ENCODE assay signal across 8 cellular contexts in genomic region chr6:151451950-151452749, GRCh38. TPM values are rescaled to one million over a fixed set of nuclear protein-coding genes. Genes with fewer than 3 reads are reported as not detected.
DNase-seq lines count a peak whose midpoint lies in the region; ATAC-seq and TF ChIP-seq lines count a peak whose summit lies in the region.

RMND1 (minus strand) TSS chr6:151452126; CDS start chr6:151445811, 6,315 bp downstream.

- peak within 1 kb of the TSS; percentile 93 for H3K9ac ChIP-seq in SK-N-SH

- peak within 1 kb of the TSS; percentile 82 to 96 for H3K4me3 ChIP-seq in SK-N-SH (ENCODE audit: low read depth in 2 of 2, low read length in 1 of 2)
- H3K4me3 ChIP-seq in gastroesophageal sphincter = peak within 1 kb of the TSS; percentile 93 to 99
- peak within 1 kb of the TSS; percentile 91 to 96 for H3K4me3 ChIP-seq in neutrophil (ENCODE audit: low read depth in 1 of 2, low read length in 1 of 2)

- TF ChIP-seq EP300 in SK-N-SH (IDR thresholded peaks at IDR 0.05; ENCODE audit: borderline replicate concordance in 1 of 2, low read depth in 1 of 2, low read length in 1 of 2) = peak; percentile 46 to 60; a peak in 2 of 4 replicates
- no peak for TF ChIP-seq EP300 in gastroesophageal sphincter (IDR thresholded peaks at IDR 0.05)

- peak within 1 kb of the TSS; percentile 87 to 96 for H3K27ac ChIP-seq in SK-N-SH (ENCODE audit: low read depth in 2 of 2, low read length in 1 of 2)
- peak within 1 kb of the TSS; percentile 89 to 98 (median 95) for H3K27ac ChIP-seq in gastroesophageal sphincter
- peak within 1 kb of the TSS; percentile 95 for H3K27ac ChIP-seq in neutrophil
- peak within 1 kb of the TSS; percentile 92 for H3K27ac ChIP-seq in substantia nigra (ENCODE audit: low read depth, low read length, poor library complexity, severe bottlenecking)

- H2AFZ ChIP-seq in SK-N-SH (ENCODE audit: low read depth) = peak within 1 kb of the TSS; percentile 96

- TF ChIP-seq POLR2A in gastroesophageal sphincter (IDR thresholded peaks at IDR 0.05) = peak; percentile 46 to 55

- peaks cover 16% of the 10 kb centered on the region for H3F3A ChIP-seq in SK-N-SH (replicated peaks; ENCODE audit: insufficient read depth)

- no peaks in the 10 kb centered on the region for H3K9me2 ChIP-seq in SK-N-SH

- peaks cover 7 to 8% of the 10 kb centered on the region in 2 experiments; a peak in 2 of 4 replicates for H3K4me1 ChIP-seq in SK-N-SH (ENCODE audit: control insufficient read depth in 1 of 2, insufficient read depth in 2 of 2, low read depth in 1 of 2, low read length in 1 of 2)
- H3K4me1 ChIP-seq in gastroesophageal sphincter = peaks cover 10 to 28% (median 10%) of the 10 kb centered on the region in 3 donors
- peaks cover 25 to 31% of the 10 kb centered on the region in 2 experiments for H3K4me1 ChIP-seq in neutrophil (ENCODE audit: control insufficient read depth in 1 of 2, insufficient read depth in 1 of 2, low read depth in 1 of 2, low read length in 1 of 2)

- H4K20me1 ChIP-seq in SK-N-SH (ENCODE audit: insufficient read depth) = 0 out of 2 replicates have a peak, but pooled peaks cover 2% of the 10 kb centered on the region

- H3K27me3 ChIP-seq in SK-N-SH (ENCODE audit: insufficient read depth) (no peaks in the 10 kb centered on the region), gastroesophageal sphincter (no peaks in the 10 kb centered on the region), neutrophil (no peaks in the 10 kb centered on the region)

- POLR2A ChIA-PET in SK-N-SH (lab: Yijun Ruan, JAX) = interaction anchor here (2.4 kb wide), 1 partner anchor 61 kb away, joined by 10 read pairs; the partner anchor contains the start of gene ZBTB2

- WGBS in SK-N-SH (ENCODE audit: low lambda C conversion rate) = under 1% methylated on average over 42 of the region's 74 CpGs
- WGBS in gastroesophageal sphincter (ENCODE audit: low coverage in 1 of 2), 2 donors = 0% methylated on average over 6 to 10 of the region's 74 CpGs

- TF ChIP-seq RAD21 in SK-N-SH (IDR thresholded peaks at IDR 0.05; ENCODE audit: low read length) = no peak

- H3K36me3 ChIP-seq in SK-N-SH (replicated peaks in 1 of 2; ENCODE audit: control insufficient read depth in 1 of 2, insufficient read depth in 2 of 2, low read length in 1 of 2) = peaks cover 0 to 4% of the 10 kb centered on the region in 2 experiments
- no peaks in the 10 kb centered on the region for H3K36me3 ChIP-seq in gastroesophageal sphincter
- H3K36me3 ChIP-seq in neutrophil = no peaks in the 10 kb centered on the region

- H3K9me3 ChIP-seq in SK-N-SH = no peaks in the 10 kb centered on the region
- no peaks in the 10 kb centered on the region for H3K9me3 ChIP-seq in gastroesophageal sphincter
- no peaks in the 10 kb centered on the region for H3K9me3 ChIP-seq in neutrophil

- H3K4me2 ChIP-seq in SK-N-SH = peak within 1 kb of the TSS; percentile 81

- TF ChIP-seq CTCF in SK-N-SH (IDR thresholded peaks at IDR 0.05) = no peak
- TF ChIP-seq CTCF in gastroesophageal sphincter (IDR thresholded peaks at IDR 0.05) = no peak
- peak; percentile 33 for TF ChIP-seq CTCF in neutrophil (IDR thresholded peaks at IDR 0.05)

- CTCF ChIA-PET in SK-N-SH (lab: Yijun Ruan, JAX) = interaction anchor here (1.2 to 1.7 kb wide), 4 partner anchors 11 to 560 kb away, joined by 3 to 5 read pairs (median 4); no protein-coding TSS in a partner anchor

- peak; percentile 100 for DNase-seq in GM04504 (ENCODE audit: low read depth)
- peak; percentile 99 for DNase-seq in NCI-H1048 (lab: John Stamatoyannopoulos, UW)
- DNase-seq in SK-N-SH = peak; percentile 97
- DNase-seq in activated naive CD4-positive, alpha-beta T cell treated with anti-CD3 and anti-CD28 coated beads, Interleukin-2, amount 50 U/mL, for 16 hours = peak; percentile 99
- DNase-seq in substantia nigra (lab: John Stamatoyannopoulos, UW) = peak; percentile 92 to 100 (median 99)

- peaks cover 78% of the 10 kb centered on the region for H3K79me2 ChIP-seq in SK-N-SH (ENCODE audit: insufficient read depth)

- ATAC-seq in HG02571 (IDR thresholded peaks at IDR 0.05; ENCODE audit: unreplicated experiment) = peak; percentile 97
- ATAC-seq in gastroesophageal sphincter = peak; percentile 99

TF ChIP-seq in SK-N-SH, 30 proteins besides CTCF, POLR2A, EP300 and RAD21 (continues in another document):
- TF ChIP-seq RXRA (IDR thresholded peaks at IDR 0.05; ENCODE audit: borderline replicate concordance, low read depth) (no peak), YY1 (IDR thresholded peaks at IDR 0.05; ENCODE audit: low read depth) (peak; percentile 72), GABPA (IDR thresholded peaks at IDR 0.05; ENCODE audit: low read depth) (peak; percentile 90), MXI1 (IDR thresholded peaks at IDR 0.05; ENCODE audit: low read depth, low read length) (peak; percentile 93), EZH2phosphoT487 (IDR thresholded peaks at IDR 0.05; ENCODE audit: borderline replicate concordance, low read depth) (no peak), FOXJ3 (CRISPR knock-in tag; IDR thresholded peaks at IDR 0.05) (peak; percentile 68; the same call in 1 of the 2 replicates), REST (IDR thresholded peaks at IDR 0.05; ENCODE audit: low read depth, low read length) (no peak), FOXM1 (IDR thresholded peaks at IDR 0.05; ENCODE audit: low read depth) (0 out of 2 replicates have a peak, but pooled peaks have one; percentile 12), NRF1 (IDR thresholded peaks at IDR 0.05; ENCODE audit: low read depth, low read length) (peak; percentile 81), RFX5 (IDR thresholded peaks at IDR 0.05; ENCODE audit: low read length) (no peak), MEF2A (IDR thresholded peaks at IDR 0.05; ENCODE audit: borderline replicate concordance, low read depth) (no peak; the same call in 1 of the 2 replicates), ELF1 (IDR thresholded peaks at IDR 0.05) (peak; percentile 96), FOSL2 (IDR thresholded peaks at IDR 0.05; ENCODE audit: borderline replicate concordance, low read depth) (no peak; the same call in 1 of the 2 replicates), MAX (IDR thresholded peaks at IDR 0.05; ENCODE audit: low read depth) (peak; percentile 89), IRF3 (IDR thresholded peaks at IDR 0.05; ENCODE audit: low read depth, low read length) (no peak), ZBTB33 (IDR thresholded peaks at IDR 0.05; ENCODE audit: borderline replicate concordance, low read depth) (peak; percentile 57; the same call in 1 of the 2 replicates), RCOR1 (IDR thresholded peaks at IDR 0.05; ENCODE audit: low read length) (peak; percentile 74; the same call in 1 of the 2 replicates)

RNA-seq across cellular contexts. Expression of gene RMND1, which starts in this region (rescaled TPM):
- polyA plus RNA-seq in SK-N-SH (2012; rRNA removed) = 14.8 and 17.9 TPM in 2 replicates
- polyA plus RNA-seq in SK-N-SH (2012; cell fraction: cytosol; rRNA removed) = 21.2 and 23.7 TPM in 2 replicates
- polyA plus RNA-seq in SK-N-SH (2012; cell fraction: nucleus; rRNA removed) = 11.6 and 15.4 TPM in 2 replicates
- 10 to 100 TPM; 13.2 to 17.8 (median 14.1) TPM for total RNA-seq in gastroesophageal sphincter

Comparison
In these comparisons a context has a peak if more than half of its experiments do, and no peak if none do; other contexts are left out.
1. Peak in every context shown above with its lines: DNase-seq, ATAC-seq, H3K4me3 ChIP-seq and H3K27ac ChIP-seq.